Comparison of ENCODE assay signal across 1 cellular context in genomic region chr11:205221-206001, GRCh38.
A peak's percentile ranks its signal among the peaks of the same experiment; 100 is the strongest.
TF ChIP-seq lines count a peak whose summit lies in the region.

No MANE protein-coding gene starts in this region.

TF ChIP-seq in K562, 482 proteins besides CTCF, POLR2A, EP300 and RAD21:
- TF ChIP-seq PPARD (CRISPR knock-in tag; IDR thresholded peaks at IDR 0.05) (no peak), POLR2AphosphoS5 (IDR thresholded peaks at IDR 0.05; ENCODE audit: control insufficient read depth, insufficient read depth, low read depth, low read length) (0 out of 2 replicates have a peak, but pooled peaks have one; percentile 6), RBFOX2 (IDR thresholded peaks at IDR 0.05; ENCODE audit: low read depth, low read length) (peak; percentile 28)
TF ChIP-seq in K562: peak in this region for 2.
